36 cellular contexts compared by ENCODE assay signal in the genomic region with DNA sequence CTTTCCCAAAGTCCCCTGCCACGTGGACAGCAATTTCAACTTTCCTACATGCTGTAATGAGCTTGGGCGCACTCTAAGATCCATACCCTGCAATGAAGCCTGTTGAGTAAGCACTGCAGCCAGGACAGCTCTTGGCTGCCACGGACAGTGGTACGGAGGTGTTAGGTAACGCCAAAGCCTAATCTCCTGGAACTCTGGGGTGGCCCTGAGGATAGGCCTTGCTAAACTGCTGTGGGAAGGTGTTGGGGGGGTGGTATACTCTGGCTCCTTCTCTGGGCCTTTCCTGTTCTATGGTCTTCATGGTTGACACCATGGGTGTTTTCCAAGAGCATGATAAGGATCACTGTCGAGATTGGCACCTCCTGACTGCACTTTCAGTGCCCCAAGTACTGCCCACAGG.
"Had no signal": no experiment of that assay in that cellular context is flagged by ENCODE, and none has a peak within 500 bp of the region (broad histone marks: within the 10 kb centered on the region; RNA-seq: fewer than 3 reads in every experiment).

No MANE protein-coding gene starts in this region.

- ATAC-seq: activated CD8-positive, alpha-beta memory T cell treated with anti-CD3 and anti-CD28 coated beads, Interleukin-2, amount 10 ng/mL, durations not matched to agents 7 days and 5 days; activated naive CD4-positive, alpha-beta T cell treated with anti-CD3 and anti-CD28 coated beads, Interleukin-2, amount 50 U/mL, for 72 hours; body of pancreas; PC-3; Right ventricle myocardium inferior; SK-N-SH treated with all-trans-retinoic acid at 6 μM for 48 hours; T-cell had no signal

- H3K4me1 Mint-ChIP-seq: activated CD4-positive, alpha-beta memory T cell treated with anti-CD3 and anti-CD28 coated beads, Interleukin-2, amount 10 ng/mL, durations not matched to agents 7 days and 5 days; activated CD8-positive, alpha-beta memory T cell treated with anti-CD3 and anti-CD28 coated beads, Interleukin-2, amount 10 ng/mL, durations not matched to agents 7 days and 5 days; T-cell had no signal

- H3K36me3 ChIP-seq: adrenal gland, breast epithelium, Peyer's patch, WERI-Rb-1 had no signal

- H3K9me3 ChIP-seq: adrenal gland, body of pancreas, breast epithelium, Peyer's patch had no signal

- H3K27me3 ChIP-seq: adrenal gland, body of pancreas, breast epithelium, Peyer's patch had no signal

- H3K4me1 ChIP-seq: adrenal gland, body of pancreas, breast epithelium, Peyer's patch had no signal

- H3K27ac Mint-ChIP-seq: activated CD4-positive, alpha-beta memory T cell treated with anti-CD3 and anti-CD28 coated beads, Interleukin-2, amount 10 ng/mL, durations not matched to agents 7 days and 5 days; activated CD8-positive, alpha-beta memory T cell treated with anti-CD3 and anti-CD28 coated beads, Interleukin-2, amount 10 ng/mL, durations not matched to agents 7 days and 5 days; activated naive CD4-positive, alpha-beta T cell treated with anti-CD3 and anti-CD28 coated beads for 36 hours; activated naive CD4-positive, alpha-beta T cell treated with anti-CD3 and anti-CD28 coated beads, Interleukin-2, amount 50 U/mL, for 72 hours; activated T-helper 2 cell treated with anti-CD3 and anti-CD28 coated beads, Interferon-gamma antibody, Interleukin-2, Interleukin-4, amounts not matched to agents 10 μg/mL and 5 μg/mL and 100 μg/mL, durations not matched to agents 14 hours and 24 hours and 36 hours; T-cell had no signal

- H3K4me3 ChIP-seq: adrenal gland, body of pancreas, breast epithelium, Peyer's patch had no signal

- H3K9me3 Mint-ChIP-seq: activated CD4-positive, alpha-beta memory T cell treated with anti-CD3 and anti-CD28 coated beads, Interleukin-2, amount 10 ng/mL, durations not matched to agents 7 days and 5 days; activated naive CD4-positive, alpha-beta T cell treated with anti-CD3 and anti-CD28 coated beads for 36 hours; activated naive CD4-positive, alpha-beta T cell treated with anti-CD3 and anti-CD28 coated beads, Interleukin-2, amount 50 U/mL, for 72 hours; activated T-helper 2 cell treated with anti-CD3 and anti-CD28 coated beads, Interferon-gamma antibody, Interleukin-2, Interleukin-4, amounts not matched to agents 10 μg/mL and 5 μg/mL and 100 μg/mL, durations not matched to agents 14 hours and 24 hours and 36 hours; T-cell had no signal

- DNase-seq: activated CD4-positive, alpha-beta memory T cell treated with anti-CD3 and anti-CD28 coated beads, Interleukin-2, amount 10 ng/mL, durations not matched to agents 7 days and 5 days; activated CD4-positive, alpha-beta T cell treated with anti-CD3 and anti-CD28 coated beads for 1 hour; activated CD4-positive, alpha-beta T cell treated with anti-CD3 and anti-CD28 coated beads for 48 hours; activated CD4-positive, CD25-positive, alpha-beta regulatory T cell; activated CD8-positive, alpha-beta memory T cell treated with anti-CD3 and anti-CD28 coated beads for 24 hours; activated CD8-positive, alpha-beta memory T cell treated with anti-CD3 and anti-CD28 coated beads, Interleukin-2, amount 10 ng/mL, durations not matched to agents 7 days and 5 days; activated CD8-positive, alpha-beta memory T cell treated with anti-CD3 and anti-CD28 coated beads, Interleukin-2, amount 50 U/mL, for 48 hours; activated gamma-delta T cell; activated naive CD4-positive, alpha-beta T cell treated with anti-CD3 and anti-CD28 coated beads for 36 hours; adrenal gland; body of pancreas; caudate nucleus; KG1; NCI-H1092 treated with DMSO at 0.1 percent for 48 hours; NCI-H1417; NCI-H146; NCI-H187; NCI-H2029 treated with DMSO at 0.1 percent for 48 hours; NCI-H2107; NCI-H2171; NCI-H510A; NCI-H748 treated with DMSO at 0.1 percent for 48 hours; NK-92 treated with Interleukin-12 subunit alpha and Interleukin-12 subunit beta, amount 100 ng/mL, for 24 hours; PC-3; RPMI8226; SIG-M5; T-cell; T-helper 2 cell; T-helper 9 cell; WERI-Rb-1 had no signal

- H3K4me3 Mint-ChIP-seq: activated CD4-positive, alpha-beta memory T cell treated with anti-CD3 and anti-CD28 coated beads, Interleukin-2, amount 10 ng/mL, durations not matched to agents 7 days and 5 days; activated CD8-positive, alpha-beta memory T cell treated with anti-CD3 and anti-CD28 coated beads, Interleukin-2, amount 10 ng/mL, durations not matched to agents 7 days and 5 days; activated naive CD4-positive, alpha-beta T cell treated with anti-CD3 and anti-CD28 coated beads for 36 hours; T-cell had no signal

- H3K36me3 Mint-ChIP-seq: activated CD8-positive, alpha-beta memory T cell treated with anti-CD3 and anti-CD28 coated beads, Interleukin-2, amount 10 ng/mL, durations not matched to agents 7 days and 5 days; activated naive CD4-positive, alpha-beta T cell treated with anti-CD3 and anti-CD28 coated beads, Interleukin-2, amount 50 U/mL, for 72 hours; T-cell had no signal

- H3K27ac ChIP-seq: adrenal gland, body of pancreas, breast epithelium, Peyer's patch, WERI-Rb-1 had no signal
